Comparison of ENCODE assay signal across 1 cellular context in the genomic region with DNA sequence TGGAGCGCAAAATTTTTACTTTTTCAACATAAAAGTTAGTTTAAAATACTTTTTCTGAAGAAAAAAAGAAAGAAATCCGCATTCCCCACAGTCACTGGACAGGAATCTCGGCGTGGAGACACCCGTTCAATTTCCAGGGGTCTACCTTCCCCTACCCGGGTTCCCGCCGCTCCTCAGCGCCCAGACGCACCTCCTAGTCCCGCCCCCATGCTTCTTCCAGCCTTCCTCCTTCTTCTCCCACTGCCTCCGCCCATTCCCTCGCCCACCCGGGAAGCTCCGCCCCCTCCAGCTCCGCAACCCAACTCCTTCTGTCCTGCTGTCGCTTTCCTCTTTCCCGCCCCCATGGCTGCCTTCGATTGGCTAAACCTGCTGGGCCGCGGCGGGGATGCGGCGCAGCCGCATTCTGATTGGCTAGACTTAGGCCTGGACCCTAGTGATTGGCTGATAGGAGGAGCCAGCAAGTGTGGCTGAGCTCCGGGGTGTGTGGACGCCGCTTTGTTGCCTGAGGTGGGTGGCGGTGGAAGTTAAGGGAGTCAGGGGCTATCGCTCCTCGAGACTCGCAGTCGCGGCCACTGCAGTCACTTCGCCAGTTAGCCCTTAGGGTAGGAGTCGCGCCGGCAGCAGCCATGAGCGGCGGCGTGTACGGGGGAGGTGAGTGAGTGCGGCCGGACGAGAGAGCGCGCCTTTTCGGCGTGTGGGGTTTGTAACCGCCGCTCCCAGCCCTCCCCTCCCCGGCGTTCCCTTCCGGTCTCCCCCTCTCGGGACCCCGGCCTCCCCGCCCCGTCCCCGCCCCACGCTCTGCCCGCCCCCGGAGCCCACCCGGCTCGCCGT.
TF ChIP-seq lines count a peak whose summit lies in the region.

A gene (plus strand): TSS at position 460 of the 831 bp plus-strand sequence. CDS start 167 bp downstream, at position 627.

TF ChIP-seq in K562, 482 proteins besides CTCF, POLR2A, EP300 and RAD21 (continued from another document and continues in another):
- TF ChIP-seq, protein P1, sequence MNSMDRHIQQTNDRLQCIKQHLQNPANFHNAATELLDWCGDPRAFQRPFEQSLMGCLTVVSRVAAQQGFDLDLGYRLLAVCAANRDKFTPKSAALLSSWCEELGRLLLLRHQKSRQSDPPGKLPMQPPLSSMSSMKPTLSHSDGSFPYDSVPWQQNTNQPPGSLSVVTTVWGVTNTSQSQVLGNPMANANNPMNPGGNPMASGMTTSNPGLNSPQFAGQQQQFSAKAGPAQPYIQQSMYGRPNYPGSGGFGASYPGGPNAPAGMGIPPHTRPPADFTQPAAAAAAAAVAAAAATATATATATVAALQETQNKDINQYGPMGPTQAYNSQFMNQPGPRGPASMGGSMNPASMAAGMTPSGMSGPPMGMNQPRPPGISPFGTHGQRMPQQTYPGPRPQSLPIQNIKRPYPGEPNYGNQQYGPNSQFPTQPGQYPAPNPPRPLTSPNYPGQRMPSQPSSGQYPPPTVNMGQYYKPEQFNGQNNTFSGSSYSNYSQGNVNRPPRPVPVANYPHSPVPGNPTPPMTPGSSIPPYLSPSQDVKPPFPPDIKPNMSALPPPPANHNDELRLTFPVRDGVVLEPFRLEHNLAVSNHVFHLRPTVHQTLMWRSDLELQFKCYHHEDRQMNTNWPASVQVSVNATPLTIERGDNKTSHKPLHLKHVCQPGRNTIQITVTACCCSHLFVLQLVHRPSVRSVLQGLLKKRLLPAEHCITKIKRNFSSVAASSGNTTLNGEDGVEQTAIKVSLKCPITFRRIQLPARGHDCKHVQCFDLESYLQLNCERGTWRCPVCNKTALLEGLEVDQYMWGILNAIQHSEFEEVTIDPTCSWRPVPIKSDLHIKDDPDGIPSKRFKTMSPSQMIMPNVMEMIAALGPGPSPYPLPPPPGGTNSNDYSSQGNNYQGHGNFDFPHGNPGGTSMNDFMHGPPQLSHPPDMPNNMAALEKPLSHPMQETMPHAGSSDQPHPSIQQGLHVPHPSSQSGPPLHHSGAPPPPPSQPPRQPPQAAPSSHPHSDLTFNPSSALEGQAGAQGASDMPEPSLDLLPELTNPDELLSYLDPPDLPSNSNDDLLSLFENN (IDR thresholded peaks at IDR 0.05; ENCODE audit: low read depth in 2 of 2, low read length in 2 of 2) = peak in 1 of 2 experiments; percentile 47; a peak in 1 of 4 replicates
- TF ChIP-seq, protein P2, sequence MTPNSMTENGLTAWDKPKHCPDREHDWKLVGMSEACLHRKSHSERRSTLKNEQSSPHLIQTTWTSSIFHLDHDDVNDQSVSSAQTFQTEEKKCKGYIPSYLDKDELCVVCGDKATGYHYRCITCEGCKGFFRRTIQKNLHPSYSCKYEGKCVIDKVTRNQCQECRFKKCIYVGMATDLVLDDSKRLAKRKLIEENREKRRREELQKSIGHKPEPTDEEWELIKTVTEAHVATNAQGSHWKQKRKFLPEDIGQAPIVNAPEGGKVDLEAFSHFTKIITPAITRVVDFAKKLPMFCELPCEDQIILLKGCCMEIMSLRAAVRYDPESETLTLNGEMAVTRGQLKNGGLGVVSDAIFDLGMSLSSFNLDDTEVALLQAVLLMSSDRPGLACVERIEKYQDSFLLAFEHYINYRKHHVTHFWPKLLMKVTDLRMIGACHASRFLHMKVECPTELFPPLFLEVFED (CRISPR knock-in tag; conservative IDR thresholded peaks at IDR 0.05) = peak; percentile 2; the same call in 1 of the 2 replicates
- TF ChIP-seq EP400 (IDR thresholded peaks at IDR 0.05) (peak; percentile 96), HDAC1 (IDR thresholded peaks at IDR 0.05) (peak in 1 of 2 experiments; percentile 90; a peak in 2 of 4 replicates), CC2D1A (IDR thresholded peaks at IDR 0.05) (0 out of 2 replicates have a peak, but pooled peaks have one; percentile 47), TRIM28 (IDR thresholded peaks at IDR 0.05) (0 out of 2 replicates have a peak, but pooled peaks have one; percentile 20), ZNF354B (CRISPR knock-in tag; IDR thresholded peaks at IDR 0.05) (no peak), CXXC5 (CRISPR knock-in tag; IDR thresholded peaks at IDR 0.05) (peak; percentile 99), PHF8 (IDR thresholded peaks at IDR 0.05; ENCODE audit: borderline replicate concordance, low read length) (peak; percentile 98), RBM25 (IDR thresholded peaks at IDR 0.05; ENCODE audit: low read depth, low read length, severe bottlenecking) (peak; percentile 99), GABPB1 (CRISPR knock-in tag; IDR thresholded peaks at IDR 0.05) (peak; percentile 71), TAF7 (tag; IDR thresholded peaks at IDR 0.05) (0 out of 2 replicates have a peak, but pooled peaks have one; percentile 39), GABPA (tag; conservative IDR thresholded peaks at IDR 0.05; ENCODE audit: low read depth) (peak; percentile 68), GTF2A2 (tag; IDR thresholded peaks at IDR 0.05) (no peak), HNRNPLL (IDR thresholded peaks at IDR 0.05; ENCODE audit: low read depth, low read length, poor library complexity, severe bottlenecking) (peak; percentile 60), ZSCAN29 (IDR thresholded peaks at IDR 0.05) (0 out of 2 replicates have a peak, but pooled peaks have one; percentile 13), CBX8 (IDR thresholded peaks at IDR 0.05; ENCODE audit: borderline replicate concordance, extremely low read depth, low read depth, low read length, poor library complexity, severe bottlenecking) (no peak), NFIC (IDR thresholded peaks at IDR 0.05) (peak; percentile 37; the same call in 1 of the 2 replicates), SUPT5H (IDR thresholded peaks at IDR 0.05) (peak; percentile 98), DMBX1 (CRISPR knock-in tag; IDR thresholded peaks at IDR 0.05; ENCODE audit: borderline replicate concordance) (no peak), TGIF2 (CRISPR knock-in tag; IDR thresholded peaks at IDR 0.05) (no peak), NCOA1 (IDR thresholded peaks at IDR 0.05; ENCODE audit: low read depth) (peak; percentile 42; the same call in 1 of the 2 replicates), HDGF (IDR thresholded peaks at IDR 0.05) (peak; percentile 87; the same call in 1 of the 2 replicates), POLR2G (IDR thresholded peaks at IDR 0.05; ENCODE audit: low read depth, low read length) (peak; percentile 95), ZNF263 (CRISPR knock-in tag; IDR thresholded peaks at IDR 0.05; ENCODE audit: borderline replicate concordance) (0 out of 2 replicates have a peak, but pooled peaks have one; percentile 1), TEAD1 (CRISPR knock-in tag; IDR thresholded peaks at IDR 0.05) (peak in 1 of 2 experiments; percentile 60; a peak in 1 of 4 replicates), BDP1 (IDR thresholded peaks at IDR 0.05; ENCODE audit: insufficient read depth, insufficient read length) (no peak), LCOR (CRISPR knock-in tag; IDR thresholded peaks at IDR 0.05) (peak; percentile 16; the same call in 1 of the 2 replicates)
- TF ChIP-seq, protein P3, sequence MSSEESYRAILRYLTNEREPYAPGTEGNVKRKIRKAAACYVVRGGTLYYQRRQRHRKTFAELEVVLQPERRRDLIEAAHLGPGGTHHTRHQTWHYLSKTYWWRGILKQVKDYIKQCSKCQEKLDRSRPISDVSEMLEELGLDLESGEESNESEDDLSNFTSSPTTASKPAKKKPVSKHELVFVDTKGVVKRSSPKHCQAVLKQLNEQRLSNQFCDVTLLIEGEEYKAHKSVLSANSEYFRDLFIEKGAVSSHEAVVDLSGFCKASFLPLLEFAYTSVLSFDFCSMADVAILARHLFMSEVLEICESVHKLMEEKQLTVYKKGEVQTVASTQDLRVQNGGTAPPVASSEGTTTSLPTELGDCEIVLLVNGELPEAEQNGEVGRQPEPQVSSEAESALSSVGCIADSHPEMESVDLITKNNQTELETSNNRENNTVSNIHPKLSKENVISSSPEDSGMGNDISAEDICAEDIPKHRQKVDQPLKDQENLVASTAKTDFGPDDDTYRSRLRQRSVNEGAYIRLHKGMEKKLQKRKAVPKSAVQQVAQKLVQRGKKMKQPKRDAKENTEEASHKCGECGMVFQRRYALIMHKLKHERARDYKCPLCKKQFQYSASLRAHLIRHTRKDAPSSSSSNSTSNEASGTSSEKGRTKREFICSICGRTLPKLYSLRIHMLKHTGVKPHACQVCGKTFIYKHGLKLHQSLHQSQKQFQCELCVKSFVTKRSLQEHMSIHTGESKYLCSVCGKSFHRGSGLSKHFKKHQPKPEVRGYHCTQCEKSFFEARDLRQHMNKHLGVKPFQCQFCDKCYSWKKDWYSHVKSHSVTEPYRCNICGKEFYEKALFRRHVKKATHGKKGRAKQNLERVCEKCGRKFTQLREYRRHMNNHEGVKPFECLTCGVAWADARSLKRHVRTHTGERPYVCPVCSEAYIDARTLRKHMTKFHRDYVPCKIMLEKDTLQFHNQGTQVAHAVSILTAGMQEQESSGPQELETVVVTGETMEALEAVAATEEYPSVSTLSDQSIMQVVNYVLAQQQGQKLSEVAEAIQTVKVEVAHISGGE (CRISPR knock-in tag; IDR thresholded peaks at IDR 0.05) = peak in 1 of 3 experiments; percentile 77; a peak in 2 of 6 replicates
- TF ChIP-seq, protein P4, sequence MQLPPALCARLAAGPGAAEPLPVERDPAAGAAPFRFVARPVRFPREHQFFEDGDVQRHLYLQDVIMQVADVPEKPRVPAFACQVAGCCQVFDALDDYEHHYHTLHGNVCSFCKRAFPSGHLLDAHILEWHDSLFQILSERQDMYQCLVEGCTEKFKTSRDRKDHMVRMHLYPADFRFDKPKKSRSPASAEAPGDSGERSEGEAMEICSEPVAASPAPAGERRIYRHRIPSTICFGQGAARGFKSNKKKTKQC (CRISPR knock-in tag; IDR thresholded peaks at IDR 0.05) = 0 out of 2 replicates have a peak, but pooled peaks have one; percentile 22
- TF ChIP-seq, protein P5, sequence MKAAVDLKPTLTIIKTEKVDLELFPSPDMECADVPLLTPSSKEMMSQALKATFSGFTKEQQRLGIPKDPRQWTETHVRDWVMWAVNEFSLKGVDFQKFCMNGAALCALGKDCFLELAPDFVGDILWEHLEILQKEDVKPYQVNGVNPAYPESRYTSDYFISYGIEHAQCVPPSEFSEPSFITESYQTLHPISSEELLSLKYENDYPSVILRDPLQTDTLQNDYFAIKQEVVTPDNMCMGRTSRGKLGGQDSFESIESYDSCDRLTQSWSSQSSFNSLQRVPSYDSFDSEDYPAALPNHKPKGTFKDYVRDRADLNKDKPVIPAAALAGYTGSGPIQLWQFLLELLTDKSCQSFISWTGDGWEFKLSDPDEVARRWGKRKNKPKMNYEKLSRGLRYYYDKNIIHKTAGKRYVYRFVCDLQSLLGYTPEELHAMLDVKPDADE (conservative IDR thresholded peaks at IDR 0.05; ENCODE audit: control insufficient read depth, low read depth, low read length) = peak; percentile 47; the same call in 1 of the 2 replicates
- TF ChIP-seq, protein P6, sequence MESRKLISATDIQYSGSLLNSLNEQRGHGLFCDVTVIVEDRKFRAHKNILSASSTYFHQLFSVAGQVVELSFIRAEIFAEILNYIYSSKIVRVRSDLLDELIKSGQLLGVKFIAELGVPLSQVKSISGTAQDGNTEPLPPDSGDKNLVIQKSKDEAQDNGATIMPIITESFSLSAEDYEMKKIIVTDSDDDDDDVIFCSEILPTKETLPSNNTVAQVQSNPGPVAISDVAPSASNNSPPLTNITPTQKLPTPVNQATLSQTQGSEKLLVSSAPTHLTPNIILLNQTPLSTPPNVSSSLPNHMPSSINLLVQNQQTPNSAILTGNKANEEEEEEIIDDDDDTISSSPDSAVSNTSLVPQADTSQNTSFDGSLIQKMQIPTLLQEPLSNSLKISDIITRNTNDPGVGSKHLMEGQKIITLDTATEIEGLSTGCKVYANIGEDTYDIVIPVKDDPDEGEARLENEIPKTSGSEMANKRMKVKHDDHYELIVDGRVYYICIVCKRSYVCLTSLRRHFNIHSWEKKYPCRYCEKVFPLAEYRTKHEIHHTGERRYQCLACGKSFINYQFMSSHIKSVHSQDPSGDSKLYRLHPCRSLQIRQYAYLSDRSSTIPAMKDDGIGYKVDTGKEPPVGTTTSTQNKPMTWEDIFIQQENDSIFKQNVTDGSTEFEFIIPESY (CRISPR knock-in tag; IDR thresholded peaks at IDR 0.05) = no peak
- TF ChIP-seq, protein P7, sequence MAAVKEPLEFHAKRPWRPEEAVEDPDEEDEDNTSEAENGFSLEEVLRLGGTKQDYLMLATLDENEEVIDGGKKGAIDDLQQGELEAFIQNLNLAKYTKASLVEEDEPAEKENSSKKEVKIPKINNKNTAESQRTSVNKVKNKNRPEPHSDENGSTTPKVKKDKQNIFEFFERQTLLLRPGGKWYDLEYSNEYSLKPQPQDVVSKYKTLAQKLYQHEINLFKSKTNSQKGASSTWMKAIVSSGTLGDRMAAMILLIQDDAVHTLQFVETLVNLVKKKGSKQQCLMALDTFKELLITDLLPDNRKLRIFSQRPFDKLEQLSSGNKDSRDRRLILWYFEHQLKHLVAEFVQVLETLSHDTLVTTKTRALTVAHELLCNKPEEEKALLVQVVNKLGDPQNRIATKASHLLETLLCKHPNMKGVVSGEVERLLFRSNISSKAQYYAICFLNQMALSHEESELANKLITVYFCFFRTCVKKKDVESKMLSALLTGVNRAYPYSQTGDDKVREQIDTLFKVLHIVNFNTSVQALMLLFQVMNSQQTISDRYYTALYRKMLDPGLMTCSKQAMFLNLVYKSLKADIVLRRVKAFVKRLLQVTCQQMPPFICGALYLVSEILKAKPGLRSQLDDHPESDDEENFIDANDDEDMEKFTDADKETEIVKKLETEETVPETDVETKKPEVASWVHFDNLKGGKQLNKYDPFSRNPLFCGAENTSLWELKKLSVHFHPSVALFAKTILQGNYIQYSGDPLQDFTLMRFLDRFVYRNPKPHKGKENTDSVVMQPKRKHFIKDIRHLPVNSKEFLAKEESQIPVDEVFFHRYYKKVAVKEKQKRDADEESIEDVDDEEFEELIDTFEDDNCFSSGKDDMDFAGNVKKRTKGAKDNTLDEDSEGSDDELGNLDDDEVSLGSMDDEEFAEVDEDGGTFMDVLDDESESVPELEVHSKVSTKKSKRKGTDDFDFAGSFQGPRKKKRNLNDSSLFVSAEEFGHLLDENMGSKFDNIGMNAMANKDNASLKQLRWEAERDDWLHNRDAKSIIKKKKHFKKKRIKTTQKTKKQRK (IDR thresholded peaks at IDR 0.05; ENCODE audit: borderline replicate concordance, low read depth, low read length) = peak; percentile 78; the same call in 1 of the 2 replicates
- TF ChIP-seq, protein P8, sequence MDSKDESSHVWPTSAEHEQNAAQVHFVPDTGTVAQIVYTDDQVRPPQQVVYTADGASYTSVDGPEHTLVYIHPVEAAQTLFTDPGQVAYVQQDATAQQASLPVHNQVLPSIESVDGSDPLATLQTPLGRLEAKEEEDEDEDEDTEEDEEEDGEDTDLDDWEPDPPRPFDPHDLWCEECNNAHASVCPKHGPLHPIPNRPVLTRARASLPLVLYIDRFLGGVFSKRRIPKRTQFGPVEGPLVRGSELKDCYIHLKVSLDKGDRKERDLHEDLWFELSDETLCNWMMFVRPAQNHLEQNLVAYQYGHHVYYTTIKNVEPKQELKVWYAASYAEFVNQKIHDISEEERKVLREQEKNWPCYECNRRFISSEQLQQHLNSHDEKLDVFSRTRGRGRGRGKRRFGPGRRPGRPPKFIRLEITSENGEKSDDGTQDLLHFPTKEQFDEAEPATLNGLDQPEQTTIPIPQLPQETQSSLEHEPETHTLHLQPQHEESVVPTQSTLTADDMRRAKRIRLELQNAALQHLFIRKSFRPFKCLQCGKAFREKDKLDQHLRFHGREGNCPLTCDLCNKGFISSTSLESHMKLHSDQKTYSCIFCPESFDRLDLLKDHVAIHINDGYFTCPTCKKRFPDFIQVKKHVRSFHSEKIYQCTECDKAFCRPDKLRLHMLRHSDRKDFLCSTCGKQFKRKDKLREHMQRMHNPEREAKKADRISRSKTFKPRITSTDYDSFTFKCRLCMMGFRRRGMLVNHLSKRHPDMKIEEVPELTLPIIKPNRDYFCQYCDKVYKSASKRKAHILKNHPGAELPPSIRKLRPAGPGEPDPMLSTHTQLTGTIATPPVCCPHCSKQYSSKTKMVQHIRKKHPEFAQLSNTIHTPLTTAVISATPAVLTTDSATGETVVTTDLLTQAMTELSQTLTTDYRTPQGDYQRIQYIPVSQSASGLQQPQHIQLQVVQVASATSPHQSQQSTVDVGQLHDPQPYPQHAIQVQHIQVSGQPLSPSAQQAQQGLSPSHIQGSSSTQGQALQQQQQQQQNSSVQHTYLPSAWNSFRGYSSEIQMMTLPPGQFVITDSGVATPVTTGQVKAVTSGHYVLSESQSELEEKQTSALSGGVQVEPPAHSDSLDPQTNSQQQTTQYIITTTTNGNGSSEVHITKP (IDR thresholded peaks at IDR 0.05; ENCODE audit: partially characterized antibody) = peak; percentile 46
